Comparison of ENCODE assay signal across 11 cellular contexts in the genomic region with DNA sequence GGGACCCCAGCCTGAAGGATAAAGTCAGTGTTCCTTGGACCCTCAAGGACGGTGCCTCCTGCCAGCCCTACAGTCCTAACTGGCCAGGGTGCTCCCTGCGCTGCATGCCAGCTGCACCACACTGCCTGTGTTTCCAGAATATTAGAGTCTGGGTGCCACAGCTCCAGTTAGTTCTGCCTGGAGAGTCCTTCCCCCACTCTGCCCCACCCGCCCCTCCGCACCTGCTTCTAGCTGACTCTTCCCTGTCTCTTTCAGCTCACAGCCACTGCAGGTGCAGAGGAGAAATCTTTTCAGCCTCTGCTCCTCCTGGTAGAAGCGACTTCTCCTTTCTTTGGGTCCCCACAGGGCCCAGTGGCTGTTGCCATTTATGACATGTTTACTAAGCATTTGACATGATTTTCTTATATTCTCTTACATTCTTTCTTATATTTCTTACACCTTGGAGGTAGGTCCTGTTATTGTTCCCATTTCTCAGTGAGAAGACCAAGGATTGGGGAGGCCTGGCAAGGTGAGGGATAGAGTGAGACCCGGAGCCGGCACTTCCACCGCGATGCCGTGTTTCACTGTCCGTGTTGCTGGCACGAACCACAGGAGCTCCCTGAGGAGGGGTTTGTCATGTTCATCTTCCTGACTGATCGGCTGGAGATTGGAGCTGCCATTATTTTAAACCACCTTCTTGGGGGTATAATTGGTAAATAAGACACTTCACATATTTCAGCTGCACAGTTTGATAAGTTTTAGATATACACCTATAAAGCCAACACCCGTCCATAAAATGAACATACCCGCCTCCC.
DNase-seq lines count a peak whose midpoint lies in the region; ATAC-seq lines count a peak whose summit lies in the region.
"Had no signal": no experiment of that assay in that cellular context is flagged by ENCODE, and none has a peak within 500 bp of the region (broad histone marks: within the 10 kb centered on the region; RNA-seq: fewer than 3 reads in every experiment).

No MANE protein-coding gene starts in this region.

- H3K4me1 ChIP-seq in mucosa of rectum (ENCODE audit: control insufficient read depth in 2 of 2, insufficient read depth in 2 of 2, low read length in 2 of 2), result peaks cover 54 to 67% of the 10 kb centered on the region in 2 donors

- peak overlapping the region; percentile 17 to 61 for H3K27ac ChIP-seq in mucosa of rectum (ENCODE audit: low read depth in 2 of 2, low read length in 2 of 2)

- ATAC-seq in GM21576 (IDR thresholded peaks at IDR 0.05; ENCODE audit: unreplicated experiment), result peak; percentile 51
- no peak for ATAC-seq in HG03520 (IDR thresholded peaks at IDR 0.05; ENCODE audit: unreplicated experiment)

- no peaks in the 10 kb centered on the region for H3K36me3 ChIP-seq in mucosa of rectum (ENCODE audit: control insufficient read depth in 2 of 2, insufficient read depth in 2 of 2, low read length in 2 of 2)

- no peaks in the 10 kb centered on the region for H3K27me3 ChIP-seq in mucosa of rectum (ENCODE audit: control insufficient read depth in 2 of 2, insufficient read depth in 2 of 2, low read length in 2 of 2)

- H3K4me3 ChIP-seq in mucosa of rectum (ENCODE audit: low read length in 2 of 2), result peak overlapping the region; percentile 3 to 20

- DNase-seq in COR-L47 (lab: John Stamatoyannopoulos, UW), result peak; percentile 56
- peak; percentile 51 for DNase-seq in NCI-H69 (lab: John Stamatoyannopoulos, UW)
- no peak for DNase-seq in SHP77 treated with DMSO at 0.1 percent for 48 hours (lab: John Stamatoyannopoulos, UW)
- no peak for DNase-seq in NCI-H2029 (lab: John Stamatoyannopoulos, UW)
- DNase-seq: activated gamma-delta T cell; NCI-H82; retina; stimulated activated CD4-positive, alpha-beta T cell treated with anti-CD3 and anti-CD28 coated beads, Interleukin-4, amount 100 ng/mL, for 4 hours had no signal

- H3K9me3 ChIP-seq in mucosa of rectum (ENCODE audit: control insufficient read depth in 2 of 2, low read length in 2 of 2), result no peaks in the 10 kb centered on the region

- H3K9ac ChIP-seq in mucosa of rectum (ENCODE audit: low read depth in 1 of 2, low read length in 2 of 2), result peak overlapping the region in 1 of 2 donors; percentile 10

Comparison
In these comparisons a context has a peak if more than half of its experiments do, and no peak if none do; other contexts are left out.
1. DNase-seq: peak in COR-L47 (single experiment) and NCI-H69 (single experiment); none in SHP77 treated with DMSO at 0.1 percent for 48 hours (single experiment) and NCI-H2029 (single experiment).